ENCODE assay signal across 24 cellular contexts in the genomic region with DNA sequence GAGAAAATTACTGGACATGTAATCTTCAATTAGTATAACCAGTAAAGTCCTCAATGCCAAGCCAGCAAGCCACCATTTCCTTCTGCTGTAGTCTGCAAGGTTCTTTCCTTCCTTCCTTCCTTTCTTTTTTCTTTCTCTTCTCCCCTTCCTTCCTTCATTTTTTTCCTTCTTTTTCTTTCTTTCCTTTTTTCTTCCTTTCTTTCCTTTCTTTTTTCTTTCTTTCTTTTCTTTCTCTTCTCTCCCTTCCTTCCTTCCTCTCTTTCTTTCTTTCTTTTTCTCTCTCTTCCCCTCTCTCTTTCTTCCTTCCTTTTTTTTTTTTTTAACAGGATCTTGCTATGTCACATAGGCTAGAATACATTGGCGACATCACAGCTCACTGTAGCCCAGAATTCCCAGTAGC.
"Had no signal": no experiment of that assay in that cellular context is flagged by ENCODE, and none has a peak within 500 bp of the region (broad histone marks: within the 10 kb centered on the region; RNA-seq: fewer than 3 reads in every experiment).

No MANE protein-coding gene starts in this region.

- ATAC-seq: HepG2, PC-3, Right ventricle myocardium inferior, SK-N-SH treated with all-trans-retinoic acid at 6 μM for 48 hours had no signal

- H3K4me3 ChIP-seq: Peyer's patch, SJCRH30 had no signal

- FAIRE-seq: HepG2 had no signal

- H3K27ac ChIP-seq: KMS-11, Peyer's patch, SJCRH30 had no signal

- H3K9me3 ChIP-seq: Peyer's patch, SJCRH30 had no signal

- H3K4me1 ChIP-seq: Peyer's patch had no signal

- H3K4me2 ChIP-seq: KMS-11 had no signal

- H3K27me3 ChIP-seq: Peyer's patch, SJCRH30 had no signal

- DNase-seq: IMR-90; Kasumi-1; MM.1S; NCI-H1092 treated with DMSO at 0.1 percent for 48 hours; NCI-H1436; NCI-H187; NCI-H2029; NCI-H2081 treated with DMSO at 0.1 percent for 48 hours; NCI-H2171; NCI-H226; NCI-H446; NCI-H510A; NCI-H524 treated with DMSO at 0.1 percent for 48 hours; NCI-H69; NCI-H774; NK-92 treated with Interleukin-12 subunit alpha and Interleukin-12 subunit beta, amount 100 ng/mL, for 24 hours; PC-3; Peyer's patch; SHP77 treated with DMSO at 0.1 percent for 48 hours; SJCRH30 had no signal

- H3K36me3 ChIP-seq: Peyer's patch, SJCRH30 had no signal

- H3K9ac ChIP-seq: KMS-11 had no signal
